ENCODE assay signal across 15 cellular contexts in genomic region chr10:60096761-60097513, GRCh38.
A peak's percentile ranks its signal among the peaks of the same experiment; 100 is the strongest.
DNase-seq lines count a peak whose midpoint lies in the region; ATAC-seq and TF ChIP-seq lines count a peak whose summit lies in the region.
"Had no signal": no experiment of that assay in that cellular context is flagged by ENCODE, and none has a peak within 500 bp of the region (broad histone marks: within the 10 kb centered on the region; RNA-seq: fewer than 3 reads in every experiment).

No MANE protein-coding gene starts in this region.

- H3K4me3 ChIP-seq in GM23338: no peak overlapping the region
- H3K4me3 ChIP-seq: gastrocnemius medialis, right atrium auricular region, upper lobe of right lung had no signal

- H3K27me3 ChIP-seq in GM23338 (ENCODE audit: insufficient read depth): no peaks in the 10 kb centered on the region
- H3K27me3 ChIP-seq: gastrocnemius medialis, right atrium auricular region, upper lobe of right lung had no signal

- H3K4me1 Mint-ChIP-seq in GM23338: peaks cover 8% of the 10 kb centered on the region
- no peaks in the 10 kb centered on the region for H3K4me1 Mint-ChIP-seq in activated CD8-positive, alpha-beta memory T cell treated with anti-CD3 and anti-CD28 coated beads, Interleukin-2, amount 10 ng/mL, durations not matched to agents 7 days and 5 days

- H4K20me1 ChIP-seq in GM23338 (replicated peaks; ENCODE audit: insufficient read depth): no peaks in the 10 kb centered on the region

- H3K36me3 Mint-ChIP-seq in GM23338 (ENCODE audit: low read depth): 0 out of 3 replicates have a peak, but pooled peaks cover 3% of the 10 kb centered on the region
- H3K36me3 Mint-ChIP-seq in activated CD8-positive, alpha-beta memory T cell treated with anti-CD3 and anti-CD28 coated beads, Interleukin-2, amount 10 ng/mL, durations not matched to agents 7 days and 5 days: no peaks in the 10 kb centered on the region

- CTCF ChIA-PET in activated CD8-positive, alpha-beta memory T cell treated with anti-CD3 and anti-CD28 coated beads, Interleukin-2, amount 10 ng/mL, durations not matched to agents 7 days and 5 days (lab: Charles Lee): interaction anchor here (0.9 to 1.7 kb wide), 3 partner anchors 18 to 113 kb away, joined by 3 to 4 read pairs (median 3); no protein-coding TSS in a partner anchor

- H3K27ac ChIP-seq in GM23338 (ENCODE audit: low read depth): no peak overlapping the region
- H3K27ac ChIP-seq: gastrocnemius medialis, right atrium auricular region, upper lobe of right lung had no signal

- peak; percentile 91 for ATAC-seq in GM19023 (IDR thresholded peaks at IDR 0.05; ENCODE audit: unreplicated experiment)
- ATAC-seq in GM23338: no peak
- ATAC-seq in HG03175 (IDR thresholded peaks at IDR 0.05; ENCODE audit: unreplicated experiment): peak; percentile 70
- ATAC-seq in activated CD8-positive, alpha-beta memory T cell treated with anti-CD3 and anti-CD28 coated beads, Interleukin-2, amount 10 ng/mL, durations not matched to agents 7 days and 5 days: no peak
- ATAC-seq: gastrocnemius medialis, upper lobe of right lung had no signal

- H2AFZ ChIP-seq in GM23338: no peak overlapping the region

- no peak for TF ChIP-seq CTCF in GM23338 (conservative IDR thresholded peaks at IDR 0.05; ENCODE audit: low read depth in 2 of 2)

- H3K4me1 ChIP-seq in GM23338 (ENCODE audit: insufficient read depth): no peaks in the 10 kb centered on the region; the same call in 1 of the 2 replicates
- H3K4me1 ChIP-seq: gastrocnemius medialis, upper lobe of right lung had no signal

- peak overlapping the region; percentile 9; the same call in 1 of the 2 replicates for H3K27ac Mint-ChIP-seq in GM23338
- H3K27ac Mint-ChIP-seq in activated CD8-positive, alpha-beta memory T cell treated with anti-CD3 and anti-CD28 coated beads, Interleukin-2, amount 10 ng/mL, durations not matched to agents 7 days and 5 days: no peak overlapping the region

- H3K4me3 Mint-ChIP-seq in GM23338: no peak overlapping the region
- no peak overlapping the region for H3K4me3 Mint-ChIP-seq in activated CD8-positive, alpha-beta memory T cell treated with anti-CD3 and anti-CD28 coated beads, Interleukin-2, amount 10 ng/mL, durations not matched to agents 7 days and 5 days

- no peaks in the 10 kb centered on the region for H3K79me2 ChIP-seq in GM23338 (replicated peaks; ENCODE audit: insufficient read depth)

- DNase-seq in GM23338 (ENCODE audit: low spot score): no peak
- DNase-seq in kidney tubule cell (ENCODE audit: low spot score): peak; percentile 37
- no peak for DNase-seq in ureter (ENCODE audit: low spot score)
- no peak for DNase-seq in activated CD8-positive, alpha-beta memory T cell treated with anti-CD3 and anti-CD28 coated beads, Interleukin-2, amount 10 ng/mL, durations not matched to agents 7 days and 5 days
- no peak for DNase-seq in activated CD4-positive, alpha-beta T cell treated with anti-CD3 and anti-CD28 coated beads, Interleukin-2, amount 50 U/mL, for 48 hours
- no peak for DNase-seq in NCI-H2227 treated with DMSO at 0.1 percent for 48 hours (lab: John Stamatoyannopoulos, UW)
- DNase-seq: activated CD4-positive, alpha-beta T cell treated with anti-CD3 and anti-CD28 coated beads for 1 hour; activated naive CD4-positive, alpha-beta T cell treated with Interleukin-2 at 50 U/mL for 16 hours; cortex of kidney; gastrocnemius medialis; SHP77; upper lobe of right lung had no signal

- no peaks in the 10 kb centered on the region for H3K9me3 Mint-ChIP-seq in GM23338
- H3K9me3 Mint-ChIP-seq in activated CD8-positive, alpha-beta memory T cell treated with anti-CD3 and anti-CD28 coated beads, Interleukin-2, amount 10 ng/mL, durations not matched to agents 7 days and 5 days (ENCODE audit: low read depth): no peaks in the 10 kb centered on the region

- no peak overlapping the region for H3K4me2 ChIP-seq in GM23338

- peaks cover 1% of the 10 kb centered on the region for H3K27me3 Mint-ChIP-seq in GM23338 (ENCODE audit: insufficient read depth, low read depth, poor library complexity)
- H3K27me3 Mint-ChIP-seq in activated CD8-positive, alpha-beta memory T cell treated with anti-CD3 and anti-CD28 coated beads, Interleukin-2, amount 10 ng/mL, durations not matched to agents 7 days and 5 days: peaks cover 9% of the 10 kb centered on the region

- no peaks in the 10 kb centered on the region for H3F3A ChIP-seq in GM23338 (replicated peaks; ENCODE audit: low read depth)

- H3K36me3 ChIP-seq in GM23338 (ENCODE audit: insufficient read depth): no peaks in the 10 kb centered on the region
- H3K36me3 ChIP-seq: upper lobe of right lung had no signal

- H3K9me2 ChIP-seq in GM23338 (ENCODE audit: insufficient read depth): no peaks in the 10 kb centered on the region

TF ChIP-seq in GM23338, 12 proteins besides CTCF, POLR2A, EP300 and RAD21:
- TF ChIP-seq ZNF331 (CRISPR knock-in tag; IDR thresholded peaks at IDR 0.05; ENCODE audit: low read depth): no peak
- no peak for TF ChIP-seq ZNF462 (CRISPR knock-in tag; IDR thresholded peaks at IDR 0.05)
- TF ChIP-seq ZNF114 (CRISPR knock-in tag; IDR thresholded peaks at IDR 0.05): no peak
- TF ChIP-seq JUNB (IDR thresholded peaks at IDR 0.05; ENCODE audit: unreplicated experiment): no peak
- TF ChIP-seq POLR2AphosphoS5 (IDR thresholded peaks at IDR 0.05; ENCODE audit: low read depth): no peak
- TF ChIP-seq STAT1 (IDR thresholded peaks at IDR 0.05; ENCODE audit: unreplicated experiment): no peak
- TF ChIP-seq EZH2phosphoT487 (IDR thresholded peaks at IDR 0.05; ENCODE audit: unreplicated experiment): no peak

Comparison
In these comparisons a context has a peak if more than half of its experiments do, and no peak if none do; other contexts are left out.
1. ATAC-seq: peak in GM19023 (single experiment) and HG03175 (single experiment); none in GM23338 (single experiment) and activated CD8-positive, alpha-beta memory T cell treated with anti-CD3 and anti-CD28 coated beads, Interleukin-2, amount 10 ng/mL, durations not matched to agents 7 days and 5 days (single experiment).